Comparison of ENCODE assay signal across 10 cellular contexts in genomic region chr9:120869360-120869687, GRCh38. TPM values are rescaled to one million over a fixed set of nuclear protein-coding genes. Genes with fewer than 3 reads are reported as not detected.
DNase-seq lines count a peak whose midpoint lies in the region; ATAC-seq, FAIRE-seq and TF ChIP-seq lines count a peak whose summit lies in the region.
"Had no signal": no experiment of that assay in that cellular context is flagged by ENCODE, and none has a peak within 500 bp of the region (broad histone marks: within the 10 kb centered on the region; RNA-seq: fewer than 3 reads in every experiment).

No MANE protein-coding gene starts in this region.

- no TSS peak for BruUV-seq in Caco-2 (replicated peaks; lab: Mats Ljungman, UMichigan)

- no peak for TF ChIP-seq CTCF in Caco-2 (IDR thresholded peaks at IDR 0.05; ENCODE audit: insufficient read depth in 1 of 2, low read depth in 1 of 2, low read length in 1 of 2, severe bottlenecking in 1 of 2, unreplicated experiment in 1 of 2)
- TF ChIP-seq CTCF in esophagus squamous epithelium (IDR thresholded peaks at IDR 0.05), result peak in 1 of 6 experiments; percentile 3
- no peak for TF ChIP-seq CTCF in pancreas (IDR thresholded peaks at IDR 0.05)

- no peaks in the 10 kb centered on the region for H3K9me3 Mint-ChIP-seq in Caco-2 (ENCODE audit: unreplicated experiment)

- no peak for FAIRE-seq in pancreas (lab: Jason Lieb, UNC)
- FAIRE-seq: endometrium had no signal

- no peaks in the 10 kb centered on the region for H3K27me3 ChIP-seq in Caco-2 (replicated peaks; ENCODE audit: control insufficient read depth, insufficient read depth, low read length)
- H3K27me3 ChIP-seq in SJSA1 (replicated peaks), result no peaks in the 10 kb centered on the region
- no peaks in the 10 kb centered on the region for H3K27me3 ChIP-seq in esophagus squamous epithelium
- no peaks in the 10 kb centered on the region for H3K27me3 ChIP-seq in pancreas

- 44 to 72% methylated on average over 4 to 5 of the region's 10 CpGs for WGBS in esophagus squamous epithelium, 2 donors
- WGBS in pancreas, 2 donors, result 25% methylated on average over 10 of the region's 10 CpGs

- no peaks in the 10 kb centered on the region for H3K27me3 Mint-ChIP-seq in Caco-2 (ENCODE audit: insufficient read depth, unreplicated experiment)

- H3K9me3 ChIP-seq in Caco-2 (no peaks in the 10 kb centered on the region), SJSA1 (replicated peaks) (no peaks in the 10 kb centered on the region), esophagus squamous epithelium (no peaks in the 10 kb centered on the region), pancreas (no peaks in the 10 kb centered on the region)

- intact Hi-C loops in Caco-2 (cut with micrococcal nuclease; ENCODE audit: unreplicated experiment) (no loop called here), esophagus squamous epithelium (cut with DNase I) (no loop called here), pancreas (cut with DNase I) (no loop called here)

- CTCF ChIA-PET in Caco-2 (lab: Charles Lee), result no interaction called here

- peaks cover 19% of the 10 kb centered on the region for H3K4me1 ChIP-seq in Caco-2
- peaks cover 20% of the 10 kb centered on the region for H3K4me1 ChIP-seq in SJSA1 (replicated peaks)
- H3K4me1 ChIP-seq in esophagus squamous epithelium, result peaks cover 10 to 54% (median 16%) of the 10 kb centered on the region in 3 donors
- H3K4me1 ChIP-seq in pancreas, result peaks cover 0 to 3% (median 0%) of the 10 kb centered on the region in 3 donors

- no peak for ATAC-seq in pancreas

- peak overlapping the region; percentile 17; the same call in 1 of the 2 replicates for H3K27ac ChIP-seq in SJSA1
- peak overlapping the region; percentile 92 to 97 (median 93) for H3K27ac ChIP-seq in esophagus squamous epithelium
- peak overlapping the region; percentile 45 to 73 (median 58) for H3K27ac ChIP-seq in pancreas

- POLR2A ChIA-PET in Caco-2 (lab: Charles Lee), result no interaction called here

- TF ChIP-seq POLR2A in esophagus squamous epithelium (IDR thresholded peaks at IDR 0.05), result no peak

- H3K36me3 ChIP-seq in Caco-2 (ENCODE audit: control insufficient read depth, insufficient read depth, low read length), result peaks cover 1% of the 10 kb centered on the region
- peaks cover 93% of the 10 kb centered on the region for H3K36me3 ChIP-seq in SJSA1
- H3K36me3 ChIP-seq in esophagus squamous epithelium, result peaks cover 0 to 67% (median 0%) of the 10 kb centered on the region in 3 donors
- no peaks in the 10 kb centered on the region for H3K36me3 ChIP-seq in pancreas

- H3K4me3 ChIP-seq in Caco-2 (ENCODE audit: low read depth, low read length) (no peak overlapping the region), SJSA1 (peak overlapping the region; percentile 29), esophagus squamous epithelium (peak overlapping the region; percentile 50 to 85 (median 62)), pancreas (peak overlapping the region; percentile 24 to 57 (median 48))

- H3K4me3 Mint-ChIP-seq in Caco-2 (ENCODE audit: unreplicated experiment), result peak overlapping the region; percentile 79

- peaks cover 44% of the 10 kb centered on the region for H3K36me3 Mint-ChIP-seq in Caco-2 (ENCODE audit: insufficient read depth, unreplicated experiment)

- DNase-seq in Caco-2 (no peak), SJSA1 (ENCODE audit: low read depth in 1 of 2, low spot score in 2 of 2) (no peak), esophagus squamous epithelium (lab: John Stamatoyannopoulos, UW) (no peak), pancreas (no peak), cerebellar nuclear complex (lab: John Stamatoyannopoulos, UW) (no peak), NOMO-1 treated with dmso at 0.1 percent for 144 hours (lab: John Stamatoyannopoulos, UW; ENCODE audit: unreplicated experiment) (no peak), NCI-H2171 (lab: John Stamatoyannopoulos, UW) (no peak)
- no peak for DNase-seq in activated CD4-positive, CD25-positive, alpha-beta regulatory T cell (lab: John Stamatoyannopoulos, UW)
- DNase-seq: NCI-H1694 had no signal

- peak overlapping the region; percentile 83 for H3K27ac Mint-ChIP-seq in Caco-2 (ENCODE audit: unreplicated experiment)

- peaks cover 18% of the 10 kb centered on the region for H3K4me1 Mint-ChIP-seq in Caco-2 (ENCODE audit: low read depth, unreplicated experiment)

RNA-seq across cellular contexts. Expression of gene PHF19, which starts 7.7 kb away (rescaled TPM):
- 75.9 and 76.3 TPM in 2 replicates for total RNA-seq in Caco-2 (2022)
- 68.3 and 69.6 TPM in 2 replicates for total RNA-seq in SJSA1 (2014; rRNA removed; shearing (Covaris generic))
- total RNA-seq in esophagus squamous epithelium, result 10 to 100 TPM; 12.8 to 40.0 (median 30.9) TPM
- total RNA-seq in pancreas, result 1 to 10 TPM; 2.2 to 7.4 (median 4.0) TPM
- polyA plus RNA-seq in pancreas, result 1 to 10 TPM; 4.3 to 5.9 TPM

RNA-seq across cellular contexts. Expression of gene PSMD5, which starts 26.6 kb away (rescaled TPM):
- total RNA-seq in Caco-2 (2022), result 53.7 and 68.1 TPM in 2 replicates
- total RNA-seq in SJSA1 (2014; rRNA removed; shearing (Covaris generic)), result 17.1 and 30.3 TPM in 2 replicates
- 10 to 100 TPM; 21.4 to 35.3 (median 33.3) TPM for total RNA-seq in esophagus squamous epithelium
- 10 to 100 TPM; 18.3 to 33.0 (median 23.6) TPM for total RNA-seq in pancreas
- polyA plus RNA-seq in pancreas, result 10 to 100 TPM in 1 of 2 donors, 1 to 10 TPM in 1; 5.8 to 12.2 TPM

RNA-seq across cellular contexts. Expression of gene TRAF1, which starts 57.3 kb away (rescaled TPM):
- total RNA-seq in Caco-2 (2022) (1.1 and 1.3 TPM in 2 replicates), esophagus squamous epithelium (1 to 10 TPM; 2.5 to 5.7 (median 2.8) TPM), pancreas (1 to 10 TPM; 1.3 to 8.1 (median 1.7) TPM)
- 0.13 and 1.7 TPM in 2 replicates for total RNA-seq in SJSA1 (2014; rRNA removed; shearing (Covaris generic))
- polyA plus RNA-seq in pancreas, result 1 to 10 TPM; 5.2 to 6.2 TPM

Comparison
In these comparisons a context has a peak if more than half of its experiments do, and no peak if none do; other contexts are left out.
1. H3K27ac ChIP-seq: peak in every context shown above with its lines; median percentile 93 in esophagus squamous epithelium; 58 in pancreas; 17 in SJSA1.